13 cellular contexts compared by ENCODE assay signal in genomic region chr1:114467491-114467890, GRCh38. TPM values are rescaled to one million over a fixed set of nuclear protein-coding genes. Genes with fewer than 3 reads are reported as not detected.
DNase-seq lines count a peak whose midpoint lies in the region; ATAC-seq and TF ChIP-seq lines count a peak whose summit lies in the region.
"Had no signal": no experiment of that assay in that cellular context is flagged by ENCODE, and none has a peak within 500 bp of the region (broad histone marks: within the 10 kb centered on the region; RNA-seq: fewer than 3 reads in every experiment).

No MANE protein-coding gene starts in this region.

- H3K27me3 ChIP-seq in brain microvascular endothelial cell (replicated peaks) (no peaks in the 10 kb centered on the region), BE2C (no peaks in the 10 kb centered on the region)
- H3K27me3 ChIP-seq: vagina had no signal

- H3K9me3 ChIP-seq in BE2C: no peaks in the 10 kb centered on the region
- H3K9me3 ChIP-seq: vagina had no signal

- H3K27ac Mint-ChIP-seq in activated naive CD4-positive, alpha-beta T cell treated with anti-CD3 and anti-CD28 coated beads, Interleukin-2, amount 10 ng/mL, durations not matched to agents 7 days and 5 days: peak overlapping the region; percentile 20
- H3K27ac Mint-ChIP-seq in activated naive CD4-positive, alpha-beta T cell treated with anti-CD3 and anti-CD28 coated beads for 36 hours: no peak overlapping the region
- peak overlapping the region; percentile 59 for H3K27ac Mint-ChIP-seq in activated CD8-positive, alpha-beta T cell treated with anti-CD3 and anti-CD28 coated beads for 36 hours
- peak overlapping the region; percentile 29 for H3K27ac Mint-ChIP-seq in stimulated activated memory B cell treated with anti-CD40 and anti-IgM and Interleukin-4, amounts not matched to agents 10 μg/mL and 1 μg/mL and 100 μg/mL, for 72 hours

- POLR2A ChIA-PET in activated CD8-positive, alpha-beta T cell treated with anti-CD3 and anti-CD28 coated beads for 36 hours (lab: Charles Lee): interaction anchor here (1.4 to 1.7 kb wide), 2 partner anchors 42 to 43 kb away, joined by 3 read pairs; partner anchors contain the start of gene TRIM33

- intact Hi-C loops in activated naive CD4-positive, alpha-beta T cell treated with anti-CD3 and anti-CD28 coated beads for 36 hours (cut with micrococcal nuclease): loop anchor here (5.0 kb wide), 1 partner anchor 290 kb away; the partner anchor contains the start of gene CSDE1
- intact Hi-C loops in activated CD8-positive, alpha-beta T cell treated with anti-CD3 and anti-CD28 coated beads for 36 hours (cut with micrococcal nuclease): no loop called here

- CTCF ChIA-PET in activated naive CD4-positive, alpha-beta T cell treated with anti-CD3 and anti-CD28 coated beads, Interleukin-2, amount 10 ng/mL, durations not matched to agents 7 days and 5 days (lab: Charles Lee): interaction anchor here (0.5 kb wide), 1 partner anchor 33 kb away, joined by 5 read pairs; no protein-coding TSS in a partner anchor
- CTCF ChIA-PET in activated naive CD4-positive, alpha-beta T cell treated with anti-CD3 and anti-CD28 coated beads for 36 hours (lab: Charles Lee): interaction anchor here (1.2 to 1.4 kb wide), 2 partner anchors 12 to 121 kb away, joined by 3 to 4 read pairs; no protein-coding TSS in a partner anchor
- CTCF ChIA-PET in activated CD8-positive, alpha-beta T cell treated with anti-CD3 and anti-CD28 coated beads for 36 hours (lab: Charles Lee): interaction anchor here (0.8 to 1.5 kb wide), 3 partner anchors 9 to 14 kb away, joined by 3 to 7 read pairs (median 5); no protein-coding TSS in a partner anchor

- no peak overlapping the region for H3K27ac ChIP-seq in brain microvascular endothelial cell
- H3K27ac ChIP-seq: vagina had no signal

- in situ Hi-C loops in brain microvascular endothelial cell (cut with HindIII; ENCODE audit: low pct_ligation_motif_present, low sequenced_read_pairs): no loop called here

- peak; percentile 51 for ATAC-seq in HG02763 (IDR thresholded peaks at IDR 0.05; ENCODE audit: unreplicated experiment)
- ATAC-seq in activated CD8-positive, alpha-beta T cell treated with anti-CD3 and anti-CD28 coated beads for 36 hours: peak; percentile 39
- ATAC-seq in stimulated activated memory B cell treated with anti-CD40 and anti-IgM and Interleukin-4, amounts not matched to agents 10 μg/mL and 1 μg/mL and 100 μg/mL, for 72 hours: no peak
- ATAC-seq: activated CD4-positive, CD25-positive, alpha-beta regulatory T cell treated with anti-CD3 and anti-CD28 coated beads, Interleukin-2, amount 50 U/mL, for 24 hours had no signal

- TF ChIP-seq CTCF in activated CD8-positive, alpha-beta T cell treated with anti-CD3 and anti-CD28 coated beads for 36 hours (IDR thresholded peaks at IDR 0.05): no peak
- TF ChIP-seq CTCF in brain microvascular endothelial cell (IDR thresholded peaks at IDR 0.05; ENCODE audit: low read depth, low read length, missing control alignments) (no peak), BE2C (IDR thresholded peaks at IDR 0.05; ENCODE audit: low read depth, low read length) (no peak)

- H3K4me3 ChIP-seq in brain microvascular endothelial cell (ENCODE audit: low read depth, low read length): no peak overlapping the region
- no peak overlapping the region for H3K4me3 ChIP-seq in BE2C (ENCODE audit: low read depth, low read length)
- H3K4me3 ChIP-seq: vagina had no signal

- no peaks in the 10 kb centered on the region for H3K27me3 Mint-ChIP-seq in activated naive CD4-positive, alpha-beta T cell treated with anti-CD3 and anti-CD28 coated beads, Interleukin-2, amount 10 ng/mL, durations not matched to agents 7 days and 5 days
- H3K27me3 Mint-ChIP-seq in activated naive CD4-positive, alpha-beta T cell treated with anti-CD3 and anti-CD28 coated beads for 36 hours (ENCODE audit: low read depth): no peaks in the 10 kb centered on the region
- H3K27me3 Mint-ChIP-seq in activated CD8-positive, alpha-beta T cell treated with anti-CD3 and anti-CD28 coated beads for 36 hours: no peaks in the 10 kb centered on the region
- no peaks in the 10 kb centered on the region for H3K27me3 Mint-ChIP-seq in stimulated activated memory B cell treated with anti-CD40 and anti-IgM and Interleukin-4, amounts not matched to agents 10 μg/mL and 1 μg/mL and 100 μg/mL, for 72 hours

- H3K9me3 Mint-ChIP-seq in activated naive CD4-positive, alpha-beta T cell treated with anti-CD3 and anti-CD28 coated beads, Interleukin-2, amount 10 ng/mL, durations not matched to agents 7 days and 5 days: no peaks in the 10 kb centered on the region
- no peaks in the 10 kb centered on the region for H3K9me3 Mint-ChIP-seq in activated naive CD4-positive, alpha-beta T cell treated with anti-CD3 and anti-CD28 coated beads for 36 hours
- no peaks in the 10 kb centered on the region for H3K9me3 Mint-ChIP-seq in activated CD8-positive, alpha-beta T cell treated with anti-CD3 and anti-CD28 coated beads for 36 hours
- no peaks in the 10 kb centered on the region for H3K9me3 Mint-ChIP-seq in stimulated activated memory B cell treated with anti-CD40 and anti-IgM and Interleukin-4, amounts not matched to agents 10 μg/mL and 1 μg/mL and 100 μg/mL, for 72 hours

- peaks cover 23% of the 10 kb centered on the region for H3K36me3 Mint-ChIP-seq in activated naive CD4-positive, alpha-beta T cell treated with anti-CD3 and anti-CD28 coated beads, Interleukin-2, amount 10 ng/mL, durations not matched to agents 7 days and 5 days
- peaks cover 1% of the 10 kb centered on the region for H3K36me3 Mint-ChIP-seq in activated naive CD4-positive, alpha-beta T cell treated with anti-CD3 and anti-CD28 coated beads for 36 hours (ENCODE audit: low read depth)
- H3K36me3 Mint-ChIP-seq in activated CD8-positive, alpha-beta T cell treated with anti-CD3 and anti-CD28 coated beads for 36 hours (ENCODE audit: low read depth): peaks cover 26% of the 10 kb centered on the region
- peaks cover 28% of the 10 kb centered on the region for H3K36me3 Mint-ChIP-seq in stimulated activated memory B cell treated with anti-CD40 and anti-IgM and Interleukin-4, amounts not matched to agents 10 μg/mL and 1 μg/mL and 100 μg/mL, for 72 hours

- H3K36me3 ChIP-seq in brain microvascular endothelial cell (replicated peaks): no peaks in the 10 kb centered on the region
- H3K36me3 ChIP-seq in BE2C: no peaks in the 10 kb centered on the region
- H3K36me3 ChIP-seq: vagina had no signal

- H3K4me1 Mint-ChIP-seq in activated naive CD4-positive, alpha-beta T cell treated with anti-CD3 and anti-CD28 coated beads, Interleukin-2, amount 10 ng/mL, durations not matched to agents 7 days and 5 days: peaks cover 37% of the 10 kb centered on the region
- peaks cover 45% of the 10 kb centered on the region for H3K4me1 Mint-ChIP-seq in activated naive CD4-positive, alpha-beta T cell treated with anti-CD3 and anti-CD28 coated beads for 36 hours (ENCODE audit: low read depth)
- peaks cover 48% of the 10 kb centered on the region for H3K4me1 Mint-ChIP-seq in activated CD8-positive, alpha-beta T cell treated with anti-CD3 and anti-CD28 coated beads for 36 hours (ENCODE audit: low read depth)
- peaks cover 56% of the 10 kb centered on the region for H3K4me1 Mint-ChIP-seq in stimulated activated memory B cell treated with anti-CD40 and anti-IgM and Interleukin-4, amounts not matched to agents 10 μg/mL and 1 μg/mL and 100 μg/mL, for 72 hours

- DNase-seq in activated naive CD4-positive, alpha-beta T cell treated with anti-CD3 and anti-CD28 coated beads, Interleukin-2, amount 10 ng/mL, durations not matched to agents 7 days and 5 days: no peak
- DNase-seq in activated naive CD4-positive, alpha-beta T cell treated with anti-CD3 and anti-CD28 coated beads for 36 hours: no peak
- no peak for DNase-seq in activated CD8-positive, alpha-beta T cell treated with anti-CD3 and anti-CD28 coated beads for 36 hours
- no peak for DNase-seq in NCI-H2171 (lab: John Stamatoyannopoulos, UW)
- DNase-seq in brain microvascular endothelial cell: no peak
- no peak for DNase-seq in BE2C
- DNase-seq: ACHN, anterior cingulate cortex, retina had no signal

- H3K4me1 ChIP-seq in BE2C: no peaks in the 10 kb centered on the region

- H3K4me3 Mint-ChIP-seq in activated naive CD4-positive, alpha-beta T cell treated with anti-CD3 and anti-CD28 coated beads, Interleukin-2, amount 10 ng/mL, durations not matched to agents 7 days and 5 days: peak overlapping the region; percentile 18
- H3K4me3 Mint-ChIP-seq in activated naive CD4-positive, alpha-beta T cell treated with anti-CD3 and anti-CD28 coated beads for 36 hours: no peak overlapping the region
- no peak overlapping the region for H3K4me3 Mint-ChIP-seq in activated CD8-positive, alpha-beta T cell treated with anti-CD3 and anti-CD28 coated beads for 36 hours
- no peak overlapping the region for H3K4me3 Mint-ChIP-seq in stimulated activated memory B cell treated with anti-CD40 and anti-IgM and Interleukin-4, amounts not matched to agents 10 μg/mL and 1 μg/mL and 100 μg/mL, for 72 hours

RNA-seq across cellular contexts. Expression of gene TRIM33, which starts 43.5 kb away (rescaled TPM):
- total RNA-seq in activated naive CD4-positive, alpha-beta T cell treated with anti-CD3 and anti-CD28 coated beads for 36 hours: 10 to 100 TPM; 23.1 to 25.0 TPM
- 10 to 100 TPM; 34.2 to 35.6 TPM for total RNA-seq in activated CD8-positive, alpha-beta T cell treated with anti-CD3 and anti-CD28 coated beads for 36 hours
- polyA plus RNA-seq in BE2C (2012; ENCODE audit: insufficient read depth, insufficient read length, low read depth): 19.1 TPM
